8 cellular contexts compared by ENCODE assay signal in the genomic region with DNA sequence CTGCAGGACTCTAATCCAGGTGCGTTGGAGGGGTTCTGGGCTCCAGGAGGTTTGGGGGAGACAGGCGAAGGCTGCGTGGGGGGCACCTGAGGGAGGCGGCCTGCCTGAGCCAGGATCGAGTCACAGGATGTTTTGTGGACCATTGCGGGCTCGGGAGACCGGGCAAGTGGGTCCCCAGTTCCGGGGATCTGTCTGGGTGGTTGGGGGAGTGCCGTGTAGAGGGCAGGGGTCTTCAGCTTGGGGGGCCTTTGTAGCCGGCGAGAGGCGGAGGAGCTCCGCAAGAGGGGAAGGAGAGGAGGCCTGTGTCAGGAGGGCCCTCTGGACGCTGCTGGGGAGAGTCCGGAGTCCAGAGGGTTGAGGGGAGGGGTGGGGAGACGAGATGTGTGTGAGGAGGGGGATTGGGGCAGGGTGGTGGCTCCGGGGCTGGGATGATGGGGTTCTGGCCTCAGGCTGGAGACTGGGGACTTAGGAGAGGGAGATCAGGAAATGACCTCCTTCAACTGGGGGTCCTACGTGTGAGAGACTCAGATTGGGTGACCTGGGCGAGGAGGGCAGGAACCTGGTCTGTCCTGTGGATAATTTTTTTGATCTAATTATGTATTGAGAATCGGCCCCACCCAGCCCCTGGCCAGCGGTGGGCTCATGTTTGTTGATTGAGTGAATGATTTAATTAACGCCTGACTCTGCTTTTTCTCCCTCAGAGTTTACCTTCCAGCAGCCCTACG. TPM values are rescaled to one million over a fixed set of nuclear protein-coding genes. Genes with fewer than 3 reads are reported as not detected.
DNase-seq lines count a peak whose midpoint lies in the region; ATAC-seq and TF ChIP-seq lines count a peak whose summit lies in the region.

No MANE protein-coding gene starts in this region.

- POLR2A ChIA-PET in A673 (lab: Charles Lee; ENCODE audit: low non-redundant PET) = interaction anchor here (0.5 kb wide), 1 partner anchor 67 kb away, joined by 3 read pairs; no protein-coding TSS in a partner anchor

- peak overlapping the region; percentile 62 to 68 for H3K9ac ChIP-seq in mucosa of rectum (ENCODE audit: low read depth in 1 of 2, low read length in 2 of 2)

- peak overlapping the region; percentile 49 for H3K27ac ChIP-seq in A673 (ENCODE audit: low read depth, low read length, poor library complexity, severe bottlenecking)
- H3K27ac ChIP-seq in breast epithelium = peak overlapping the region; percentile 50 to 72
- H3K27ac ChIP-seq in mucosa of rectum (ENCODE audit: low read depth in 2 of 2, low read length in 2 of 2) = peak overlapping the region; percentile 26 to 61

- peak; percentile 4 for ATAC-seq in HG03135 (IDR thresholded peaks at IDR 0.05; ENCODE audit: unreplicated experiment)
- ATAC-seq in HG02759 (IDR thresholded peaks at IDR 0.05; ENCODE audit: unreplicated experiment) = no peak

- TF ChIP-seq CTCF in A673 (conservative IDR thresholded peaks at IDR 0.05; ENCODE audit: low read depth, low read length) (no peak), breast epithelium (IDR thresholded peaks at IDR 0.05) (no peak)

- H3K36me3 ChIP-seq in A673 (ENCODE audit: insufficient read depth, low read length, poor library complexity, severe bottlenecking) = no peaks in the 10 kb centered on the region
- H3K36me3 ChIP-seq in breast epithelium = no peaks in the 10 kb centered on the region
- H3K36me3 ChIP-seq in mucosa of rectum (ENCODE audit: control insufficient read depth in 2 of 2, insufficient read depth in 2 of 2, low read length in 2 of 2) = no peaks in the 10 kb centered on the region

- H3K27me3 ChIP-seq in A673 (replicated peaks; ENCODE audit: insufficient read depth, low read depth, low read length, poor library complexity) = no peaks in the 10 kb centered on the region
- H3K27me3 ChIP-seq in breast epithelium = no peaks in the 10 kb centered on the region
- H3K27me3 ChIP-seq in mucosa of rectum (ENCODE audit: control insufficient read depth in 2 of 2, insufficient read depth in 2 of 2, low read length in 2 of 2) = peaks cover 2 to 9% of the 10 kb centered on the region in 2 donors

- TF ChIP-seq POLR2A in breast epithelium (IDR thresholded peaks at IDR 0.05) = no peak

- DNase-seq in A673 (ENCODE audit: low spot score) (no peak), breast epithelium (ENCODE audit: low spot score in 2 of 2) (no peak), G401 (ENCODE audit: low spot score) (no peak), HCEC 1CT (no peak)
- no peak for DNase-seq in effector CD8-positive, alpha-beta T cell (lab: John Stamatoyannopoulos, UW)

- BruUV-seq in A673 (replicated peaks; lab: Mats Ljungman, UMichigan) = no TSS peak

- intact Hi-C loops in A673 (cut with micrococcal nuclease; ENCODE audit: unreplicated experiment) (loop anchor here (5.0 kb wide), 1 partner anchor 479 kb away; no protein-coding TSS in a partner anchor), breast epithelium (cut with DNase I; ENCODE audit: low total_unique reads) (no loop called here)

- H3K4me1 ChIP-seq in A673 (ENCODE audit: insufficient read depth, low read length, poor library complexity, severe bottlenecking) (peaks cover 37% of the 10 kb centered on the region), breast epithelium (peaks cover 5 to 6% of the 10 kb centered on the region in 2 donors), mucosa of rectum (ENCODE audit: control insufficient read depth in 2 of 2, insufficient read depth in 2 of 2, low read length in 2 of 2) (peaks cover 9 to 15% of the 10 kb centered on the region in 2 donors)

- CTCF ChIA-PET in A673 (lab: Charles Lee) = no interaction called here

- in situ Hi-C loops in G401 (cut with HindIII; ENCODE audit: low sequenced_read_pairs) = loop anchor here (10.0 kb wide), 1 partner anchor 172 kb away; a partner anchor contains a TSS

- no peaks in the 10 kb centered on the region for H3K9me3 ChIP-seq in A673 (ENCODE audit: low read depth, low read length, poor library complexity, severe bottlenecking)
- no peaks in the 10 kb centered on the region for H3K9me3 ChIP-seq in breast epithelium
- no peaks in the 10 kb centered on the region for H3K9me3 ChIP-seq in mucosa of rectum (ENCODE audit: control insufficient read depth in 2 of 2, low read length in 2 of 2)

- H3K4me3 ChIP-seq in A673 (ENCODE audit: low read depth, low read length, poor library complexity, severe bottlenecking) (peak overlapping the region; percentile 50), breast epithelium (peak overlapping the region; percentile 41 to 72 (median 59)), mucosa of rectum (ENCODE audit: low read length in 2 of 2) (peak overlapping the region; percentile 56 to 70)

RNA-seq across cellular contexts. Expression of a gene that starts 0.5 kb away (rescaled TPM):
- 4.1 and 4.4 TPM in 2 replicates for total RNA-seq in A673 (2021)
- total RNA-seq in breast epithelium = 1 to 10 TPM in 2 of 3 donors, under 1 TPM in 1; 0.80 to 5.0 (median 4.3) TPM
- total RNA-seq in G401 (2014; rRNA removed; shearing (Covaris generic)) = 2.9 and 7.5 TPM in 2 replicates

RNA-seq across cellular contexts. Expression of a gene that starts 47.1 kb away (rescaled TPM):
- total RNA-seq in A673 (2021) = 83.6 and 90.0 TPM in 2 replicates
- total RNA-seq in breast epithelium = 100 to 1,000 TPM; 224 TPM
- 75.1 and 79.8 TPM in 2 replicates for total RNA-seq in G401 (2014; rRNA removed; shearing (Covaris generic))
